ENCODE assay signal across 16 cellular contexts in genomic region chr22:37340331-37341262, GRCh38.
DNase-seq lines count a peak whose midpoint lies in the region; ATAC-seq lines count a peak whose summit lies in the region.
"Had no signal": no experiment of that assay in that cellular context is flagged by ENCODE, and none has a peak within 500 bp of the region (broad histone marks: within the 10 kb centered on the region; RNA-seq: fewer than 3 reads in every experiment).

No MANE protein-coding gene starts in this region.

- ATAC-seq in HG03097 (IDR thresholded peaks at IDR 0.05; ENCODE audit: low FRiP score, unreplicated experiment) = no peak
- ATAC-seq: left cardiac atrium, T-cell had no signal

- DNase-seq in ELF-1 (ENCODE audit: low read depth, low spot score) = peak; percentile 41
- DNase-seq in NCI-H146 treated with DMSO at 0.1 percent for 48 hours (lab: John Stamatoyannopoulos, UW; ENCODE audit: unreplicated experiment) = peak; percentile 10
- DNase-seq in NCI-H526 treated with DMSO at 0.1 percent for 48 hours (lab: John Stamatoyannopoulos, UW) = peak; percentile 55
- DNase-seq in left kidney (ENCODE audit: low read depth, low spot score) = peak; percentile 90
- no peak for DNase-seq in OCI-M1 (lab: John Stamatoyannopoulos, UW)
- DNase-seq in amniotic stem cell (lab: John Stamatoyannopoulos, UW) = no peak
- DNase-seq in effector CD4-positive, alpha-beta T cell = no peak
- DNase-seq: activated B cell treated with CpG ODN at 0.5 μM for 24 hours, activated gamma-delta T cell, esophagus squamous epithelium, left cardiac atrium, NCI-H226, spleen, stomach, T-cell had no signal

Comparison
In these comparisons a context has a peak if more than half of its experiments do, and no peak if none do; other contexts are left out.
1. DNase-seq: peak in ELF-1 (single experiment), NCI-H146 treated with DMSO at 0.1 percent for 48 hours (single experiment), NCI-H526 treated with DMSO at 0.1 percent for 48 hours (single experiment) and left kidney (single experiment); none in OCI-M1 (single experiment), amniotic stem cell (single experiment) and effector CD4-positive, alpha-beta T cell (single experiment).